Comparison of ENCODE assay signal across 13 cellular contexts in the genomic region with DNA sequence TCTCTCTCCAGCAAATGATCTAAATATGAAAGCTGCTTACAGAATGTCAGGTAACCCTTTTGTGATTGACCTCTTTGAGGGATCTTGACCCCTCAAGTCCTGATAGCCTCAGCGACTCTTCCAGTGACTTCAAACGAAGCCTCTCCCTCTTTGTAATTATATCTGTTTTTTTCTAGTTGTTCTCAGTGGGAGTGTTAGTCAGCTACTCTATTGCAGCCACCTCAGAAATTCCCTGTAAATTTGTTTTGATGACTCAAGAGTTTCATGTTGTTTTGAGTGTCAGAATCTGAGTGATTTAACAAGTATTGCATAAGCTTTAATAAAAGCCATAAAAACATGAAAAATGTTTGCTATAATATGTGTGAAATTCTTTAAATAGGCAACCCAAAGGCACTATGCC.
DNase-seq lines count a peak whose midpoint lies in the region; ATAC-seq and TF ChIP-seq lines count a peak whose summit lies in the region.
"Had no signal": no experiment of that assay in that cellular context is flagged by ENCODE, and none has a peak within 500 bp of the region (broad histone marks: within the 10 kb centered on the region; RNA-seq: fewer than 3 reads in every experiment).

No MANE protein-coding gene starts in this region.

- H3K9ac ChIP-seq in adipocyte (ENCODE audit: low read length) = peak overlapping the region; percentile 31

- POLR2A ChIA-PET in HEK293 (lab: Yijun Ruan, JAX) = no interaction called here

- no peak overlapping the region for H3K27ac ChIP-seq in HEK293 (ENCODE audit: extremely low read depth, low read depth, low read length)

- H3K4me1 ChIP-seq in HEK293 (ENCODE audit: control insufficient read depth, insufficient read depth, low read length) = no peaks in the 10 kb centered on the region
- H3K4me1 ChIP-seq in adipocyte (ENCODE audit: control insufficient read depth, insufficient read depth, low read length) = peaks cover 16% of the 10 kb centered on the region

- ATAC-seq in HG02610 (IDR thresholded peaks at IDR 0.05; ENCODE audit: unreplicated experiment) = no peak
- ATAC-seq: activated naive CD8-positive, alpha-beta T cell treated with anti-CD3 and anti-CD28 coated beads, Interleukin-2, amount 50 U/mL, for 24 hours; Right ventricle myocardium inferior; stimulated activated memory B cell treated with anti-CD40 and anti-IgM and Interleukin-4, amounts not matched to agents 10 μg/mL and 1 μg/mL and 100 μg/mL, for 72 hours had no signal

- DNase-seq in A172 (ENCODE audit: low spot score) (peak; percentile 68), adipocyte (ENCODE audit: low read depth) (peak; percentile 54), iPS-NIHi7 (ENCODE audit: extremely low spot score) (peak; percentile 23), head of caudate nucleus (no peak), NCI-H1105 treated with DMSO at 0.1 percent for 48 hours (lab: John Stamatoyannopoulos, UW) (no peak)
- DNase-seq in stimulated activated CD4-positive, alpha-beta T cell treated with anti-CD3 and anti-CD28 coated beads, Interleukin-2, amount 100 ng/mL, for 48 hours = no peak
- DNase-seq: activated CD4-positive, alpha-beta T cell treated with anti-CD3 and anti-CD28 coated beads, Interleukin-2, amount 50 U/mL, for 1 hour; activated naive CD8-positive, alpha-beta T cell treated with anti-CD3 and anti-CD28 coated beads, Interleukin-2, amount 50 U/mL, for 24 hours; AML-193 had no signal

- intact Hi-C loops in head of caudate nucleus (cut with DNase I) = no loop called here

- H3K4me3 ChIP-seq in HEK293 (ENCODE audit: low read depth, low read length) (no peak overlapping the region), adipocyte (ENCODE audit: low read length) (no peak overlapping the region)

- H3K27me3 ChIP-seq in adipocyte (replicated peaks; ENCODE audit: control insufficient read depth, insufficient read depth, low read length) = no peaks in the 10 kb centered on the region

- CTCF ChIA-PET in HEK293 (lab: Yijun Ruan, JAX) = no interaction called here

- no peaks in the 10 kb centered on the region for H3K36me3 ChIP-seq in HEK293 (ENCODE audit: control insufficient read depth in 2 of 2, insufficient read depth in 1 of 2, low read length in 2 of 2)
- H3K36me3 ChIP-seq in adipocyte (ENCODE audit: control insufficient read depth, insufficient read depth, low read length, severe bottlenecking) = no peaks in the 10 kb centered on the region

- no peak for TF ChIP-seq CTCF in HEK293 (tag by site-specific recombination; IDR thresholded peaks at IDR 0.05)

- H3K9me3 ChIP-seq in HEK293 (ENCODE audit: control insufficient read depth, insufficient read depth, low read depth, low read length) (no peaks in the 10 kb centered on the region), adipocyte (ENCODE audit: control insufficient read depth, low read length) (no peaks in the 10 kb centered on the region)

TF ChIP-seq in HEK293, 187 proteins besides CTCF, POLR2A, EP300 and RAD21:
- TF ChIP-seq ZNF202 (tag by site-specific recombination; IDR thresholded peaks at IDR 0.05; ENCODE audit: borderline replicate concordance) (no peak), PRDM6 (tag by site-specific recombination; IDR thresholded peaks at IDR 0.05) (peak; percentile 42; the same call in 1 of the 2 replicates), ZNF660 (tag by site-specific recombination; IDR thresholded peaks at IDR 0.05) (peak; percentile 36; the same call in 1 of the 2 replicates), ZNF394 (tag by site-specific recombination; IDR thresholded peaks at IDR 0.05; ENCODE audit: borderline replicate concordance) (peak; percentile 34; the same call in 1 of the 2 replicates)

Comparison
In these comparisons a context has a peak if more than half of its experiments do, and no peak if none do; other contexts are left out.
1. DNase-seq: peak in A172 (single experiment), adipocyte (single experiment) and iPS-NIHi7 (single experiment); none in head of caudate nucleus (0 of 42), NCI-H1105 treated with DMSO at 0.1 percent for 48 hours (single experiment) and stimulated activated CD4-positive, alpha-beta T cell treated with anti-CD3 and anti-CD28 coated beads, Interleukin-2, amount 100 ng/mL, for 48 hours (0 of 2).